ENCODE assay signal across 8 cellular contexts in genomic region chr13:42041017-42041683, GRCh38. TPM values are rescaled to one million over a fixed set of nuclear protein-coding genes. Genes with fewer than 3 reads are reported as not detected.
DNase-seq lines count a peak whose midpoint lies in the region; ATAC-seq, FAIRE-seq and TF ChIP-seq lines count a peak whose summit lies in the region.

No MANE protein-coding gene starts in this region.

- peak overlapping the region; percentile 94 for H3K4me3 Mint-ChIP-seq in neural crest cell

- TF ChIP-seq CTCF in fibroblast of villous mesenchyme (IDR thresholded peaks at IDR 0.05; ENCODE audit: insufficient read depth, low read depth, low read length) = no peak
- TF ChIP-seq CTCF in neural crest cell (conservative IDR thresholded peaks at IDR 0.05) = no peak

- peak; percentile 23 for ATAC-seq in HG03039 (IDR thresholded peaks at IDR 0.05; ENCODE audit: unreplicated experiment)

- H3K27me3 Mint-ChIP-seq in neural crest cell (ENCODE audit: low read depth) = peaks cover 22% of the 10 kb centered on the region

- peaks cover under 1% of the 10 kb centered on the region for H3K36me3 Mint-ChIP-seq in neural crest cell (ENCODE audit: low read depth)

- peak; percentile 17 for TF ChIP-seq POLR2A in GM18526 (IDR thresholded peaks at IDR 0.05; ENCODE audit: extremely low read depth, insufficient read length)

- DNase-seq in AG08396 (ENCODE audit: low spot score) = peak; percentile 54
- peak; percentile 76 for DNase-seq in NCI-H69 (lab: John Stamatoyannopoulos, UW)
- peak; percentile 13 for DNase-seq in activated effector memory CD4-positive, alpha-beta T cell treated with Interleukin-2 at 50 U/mL for 16 hours
- peak; percentile 61 for DNase-seq in fibroblast of villous mesenchyme (ENCODE audit: low read depth)
- peak; percentile 37 for DNase-seq in neural crest cell (ENCODE audit: low read depth, low spot score)
- DNase-seq in urothelium cell line (ENCODE audit: low spot score) = peak; percentile 32

- H3K4me3 ChIP-seq in fibroblast of villous mesenchyme (ENCODE audit: low read depth, low read length) = peak overlapping the region; percentile 90

- H3K27ac Mint-ChIP-seq in neural crest cell (ENCODE audit: unreplicated experiment) = no peak overlapping the region

- H3K4me1 Mint-ChIP-seq in neural crest cell = peaks cover 27% of the 10 kb centered on the region

- H3K9me3 Mint-ChIP-seq in neural crest cell = no peaks in the 10 kb centered on the region

- FAIRE-seq in urothelium cell line (lab: Jason Lieb, UNC) = no peak

RNA-seq across cellular contexts. Expression of gene DGKH, which starts 7.3 kb away (rescaled TPM):
- total RNA-seq in fibroblast of villous mesenchyme = 16.0 and 16.4 TPM in 2 replicates
- total RNA-seq in neural crest cell = 10.0 and 12.4 TPM in 2 replicates

Comparison
In these comparisons a context has a peak if more than half of its experiments do, and no peak if none do; other contexts are left out.
1. Peak in every context shown above with its lines: DNase-seq, ATAC-seq and H3K4me3 ChIP-seq.
2. DNase-seq: peak in every context shown above with its lines; median percentile 76 in NCI-H69; 61 in fibroblast of villous mesenchyme; 54 in AG08396; 37 in neural crest cell; 32 in urothelium cell line; 13 in activated effector memory CD4-positive, alpha-beta T cell treated with Interleukin-2 at 50 U/mL for 16 hours.